In genomic region chr19:17602872-17603552, GRCh38 we compare ENCODE assay signal across 1 cellular context.
TF ChIP-seq lines count a peak whose summit lies in the region.

No MANE protein-coding gene starts in this region.

TF ChIP-seq in GM23338, 12 proteins besides CTCF, POLR2A, EP300 and RAD21:
- TF ChIP-seq, protein P1, sequence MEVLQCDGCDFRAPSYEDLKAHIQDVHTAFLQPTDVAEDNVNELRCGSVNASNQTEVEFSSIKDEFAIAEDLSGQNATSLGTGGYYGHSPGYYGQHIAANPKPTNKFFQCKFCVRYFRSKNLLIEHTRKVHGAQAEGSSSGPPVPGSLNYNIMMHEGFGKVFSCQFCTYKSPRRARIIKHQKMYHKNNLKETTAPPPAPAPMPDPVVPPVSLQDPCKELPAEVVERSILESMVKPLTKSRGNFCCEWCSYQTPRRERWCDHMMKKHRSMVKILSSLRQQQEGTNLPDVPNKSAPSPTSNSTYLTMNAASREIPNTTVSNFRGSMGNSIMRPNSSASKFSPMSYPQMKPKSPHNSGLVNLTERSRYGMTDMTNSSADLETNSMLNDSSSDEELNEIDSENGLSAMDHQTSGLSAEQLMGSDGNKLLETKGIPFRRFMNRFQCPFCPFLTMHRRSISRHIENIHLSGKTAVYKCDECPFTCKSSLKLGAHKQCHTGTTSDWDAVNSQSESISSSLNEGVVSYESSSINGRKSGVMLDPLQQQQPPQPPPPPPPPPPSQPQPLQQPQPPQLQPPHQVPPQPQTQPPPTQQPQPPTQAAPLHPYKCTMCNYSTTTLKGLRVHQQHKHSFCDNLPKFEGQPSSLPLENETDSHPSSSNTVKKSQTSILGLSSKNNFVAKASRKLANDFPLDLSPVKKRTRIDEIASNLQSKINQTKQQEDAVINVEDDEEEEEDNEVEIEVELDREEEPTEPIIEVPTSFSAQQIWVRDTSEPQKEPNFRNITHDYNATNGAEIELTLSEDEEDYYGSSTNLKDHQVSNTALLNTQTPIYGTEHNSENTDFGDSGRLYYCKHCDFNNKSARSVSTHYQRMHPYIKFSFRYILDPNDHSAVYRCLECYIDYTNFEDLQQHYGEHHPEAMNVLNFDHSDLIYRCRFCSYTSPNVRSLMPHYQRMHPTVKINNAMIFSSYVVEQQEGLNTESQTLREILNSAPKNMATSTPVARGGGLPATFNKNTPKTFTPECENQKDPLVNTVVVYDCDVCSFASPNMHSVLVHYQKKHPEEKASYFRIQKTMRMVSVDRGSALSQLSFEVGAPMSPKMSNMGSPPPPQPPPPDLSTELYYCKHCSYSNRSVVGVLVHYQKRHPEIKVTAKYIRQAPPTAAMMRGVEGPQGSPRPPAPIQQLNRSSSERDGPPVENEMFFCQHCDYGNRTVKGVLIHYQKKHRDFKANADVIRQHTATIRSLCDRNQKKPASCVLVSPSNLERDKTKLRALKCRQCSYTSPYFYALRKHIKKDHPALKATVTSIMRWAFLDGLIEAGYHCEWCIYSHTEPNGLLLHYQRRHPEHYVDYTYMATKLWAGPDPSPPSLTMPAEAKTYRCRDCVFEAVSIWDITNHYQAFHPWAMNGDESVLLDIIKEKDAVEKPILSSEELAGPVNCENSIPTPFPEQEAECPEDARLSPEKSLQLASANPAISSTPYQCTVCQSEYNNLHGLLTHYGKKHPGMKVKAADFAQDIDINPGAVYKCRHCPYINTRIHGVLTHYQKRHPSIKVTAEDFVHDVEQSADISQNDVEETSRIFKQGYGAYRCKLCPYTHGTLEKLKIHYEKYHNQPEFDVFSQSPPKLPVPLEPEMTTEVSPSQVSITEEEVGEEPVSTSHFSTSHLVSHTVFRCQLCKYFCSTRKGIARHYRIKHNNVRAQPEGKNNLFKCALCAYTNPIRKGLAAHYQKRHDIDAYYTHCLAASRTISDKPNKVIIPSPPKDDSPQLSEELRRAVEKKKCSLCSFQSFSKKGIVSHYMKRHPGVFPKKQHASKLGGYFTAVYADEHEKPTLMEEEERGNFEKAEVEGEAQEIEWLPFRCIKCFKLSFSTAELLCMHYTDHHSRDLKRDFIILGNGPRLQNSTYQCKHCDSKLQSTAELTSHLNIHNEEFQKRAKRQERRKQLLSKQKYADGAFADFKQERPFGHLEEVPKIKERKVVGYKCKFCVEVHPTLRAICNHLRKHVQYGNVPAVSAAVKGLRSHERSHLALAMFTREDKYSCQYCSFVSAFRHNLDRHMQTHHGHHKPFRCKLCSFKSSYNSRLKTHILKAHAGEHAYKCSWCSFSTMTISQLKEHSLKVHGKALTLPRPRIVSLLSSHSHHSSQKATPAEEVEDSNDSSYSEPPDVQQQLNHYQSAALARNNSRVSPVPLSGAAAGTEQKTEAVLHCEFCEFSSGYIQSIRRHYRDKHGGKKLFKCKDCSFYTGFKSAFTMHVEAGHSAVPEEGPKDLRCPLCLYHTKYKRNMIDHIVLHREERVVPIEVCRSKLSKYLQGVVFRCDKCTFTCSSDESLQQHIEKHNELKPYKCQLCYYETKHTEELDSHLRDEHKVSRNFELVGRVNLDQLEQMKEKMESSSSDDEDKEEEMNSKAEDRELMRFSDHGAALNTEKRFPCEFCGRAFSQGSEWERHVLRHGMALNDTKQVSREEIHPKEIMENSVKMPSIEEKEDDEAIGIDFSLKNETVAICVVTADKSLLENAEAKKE (CRISPR knock-in tag; IDR thresholded peaks at IDR 0.05) = no peak
- no peak for TF ChIP-seq EZH2phosphoT487 (IDR thresholded peaks at IDR 0.05; ENCODE audit: unreplicated experiment)
- TF ChIP-seq STAT1 (IDR thresholded peaks at IDR 0.05; ENCODE audit: unreplicated experiment) = no peak
- TF ChIP-seq EZH2 (IDR thresholded peaks at IDR 0.05; ENCODE audit: low read depth, unreplicated experiment) = no peak
